In the genomic region with DNA sequence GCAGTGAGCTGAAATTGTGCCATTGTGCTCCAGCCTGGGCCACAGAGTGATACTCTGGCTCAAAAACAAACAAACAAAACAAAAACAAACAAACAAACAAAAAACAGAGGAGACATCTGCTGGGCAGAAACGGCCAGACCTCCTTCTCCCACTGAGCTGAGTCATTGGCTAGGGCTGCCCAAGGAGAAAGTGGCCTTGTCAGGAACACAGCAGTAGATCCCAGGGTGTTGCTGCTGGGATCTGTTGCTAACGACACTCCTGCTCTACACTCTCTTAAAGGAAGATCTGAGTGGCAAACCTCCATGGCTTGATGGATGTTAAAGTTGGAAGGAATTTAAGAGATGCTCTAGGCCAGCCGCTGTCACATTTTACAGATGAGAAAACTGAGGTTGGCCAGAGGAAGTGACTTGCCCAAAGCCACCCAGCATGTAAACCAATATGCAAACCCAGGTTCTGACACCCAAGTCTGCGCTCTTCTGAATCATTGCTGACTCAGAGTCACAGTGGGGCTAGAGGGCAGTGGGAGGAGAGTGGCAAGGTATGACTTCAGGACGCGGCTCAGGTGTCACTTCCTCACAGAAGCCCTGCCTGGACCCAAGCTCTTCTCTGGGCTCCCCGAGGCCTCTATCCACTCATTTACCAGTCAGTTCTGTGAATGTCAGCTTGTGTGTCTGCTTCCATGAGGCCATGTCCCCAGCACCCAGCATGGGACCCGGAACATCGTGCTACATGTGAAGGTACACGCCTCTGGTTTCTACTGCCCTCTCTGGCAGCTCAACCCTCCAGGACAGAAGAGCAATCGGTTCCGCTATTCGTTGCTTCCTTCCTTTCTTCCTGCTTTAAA, we compare ENCODE assay signal across 8 cellular contexts. TPM values are rescaled to one million over a fixed set of nuclear protein-coding genes. Genes with fewer than 3 reads are reported as not detected.
DNase-seq lines count a peak whose midpoint lies in the region; ATAC-seq and TF ChIP-seq lines count a peak whose summit lies in the region.

No MANE protein-coding gene starts in this region.

- peaks cover 24 to 31% (median 27%) of the 10 kb centered on the region in 3 donors for H3K4me1 Mint-ChIP-seq in naive B cell

- peaks cover 17 to 30% (median 19%) of the 10 kb centered on the region in 3 donors for H3K27me3 Mint-ChIP-seq in naive B cell

- no peak overlapping the region for H3K4me3 ChIP-seq in BLaER1

- H3K27me3 ChIP-seq in BLaER1: no peaks in the 10 kb centered on the region

- no peak overlapping the region for H3K9ac ChIP-seq in BLaER1

- H3K27ac ChIP-seq in BLaER1: 0 out of 2 replicates have a peak overlapping the region, but pooled peaks have one; percentile 8

- H3K9me3 Mint-ChIP-seq in naive B cell: no peaks in the 10 kb centered on the region

- peak overlapping the region; percentile 72 for H3K4me2 ChIP-seq in BLaER1

- no peaks in the 10 kb centered on the region for H3K36me3 Mint-ChIP-seq in naive B cell

- H4K20me1 ChIP-seq in BLaER1: no peaks in the 10 kb centered on the region

- peak; percentile 43 for TF ChIP-seq POLR2A in GM19099 (IDR thresholded peaks at IDR 0.05; ENCODE audit: extremely low read depth, insufficient read length, low read depth)

- H3K27ac Mint-ChIP-seq in naive B cell: peak overlapping the region in 4 of 6 donors; percentile 11 to 63 (median 27)

- DNase-seq in UCSD-AML1 (lab: John Stamatoyannopoulos, UW; ENCODE audit: unreplicated experiment): peak; percentile 56
- no peak for DNase-seq in naive B cell
- no peak for DNase-seq in NCI-H1417 treated with DMSO at 0.1 percent for 48 hours (lab: John Stamatoyannopoulos, UW)
- no peak for DNase-seq in left lobe of liver (ENCODE audit: low spot score)
- DNase-seq in medulla oblongata (ENCODE audit: extremely low spot score): no peak

- H3K36me3 ChIP-seq in BLaER1: no peaks in the 10 kb centered on the region

- H3K4me1 ChIP-seq in BLaER1: peaks cover 63% of the 10 kb centered on the region

- H3K9me3 ChIP-seq in BLaER1: no peaks in the 10 kb centered on the region

- H3K4me3 Mint-ChIP-seq in naive B cell: peak overlapping the region in 6 of 8 donors; percentile 26 to 79 (median 63)

- peak; percentile 81 for ATAC-seq in HG03196 (IDR thresholded peaks at IDR 0.05; ENCODE audit: unreplicated experiment)
- peak; percentile 78 to 83 for ATAC-seq in naive B cell (ENCODE audit: low read depth in 2 of 2)
- no peak for ATAC-seq in left lobe of liver

RNA-seq across cellular contexts. Expression of a gene that starts 11.3 kb away (rescaled TPM):
- polyA plus RNA-seq in naive B cell (ENCODE audit: low read depth in 6 of 6): 1 to 10 TPM in 4 of 6 donors, under 1 TPM in 1, not detected in 1; 0.62 to 8.2 (median 2.2) TPM
- total RNA-seq in left lobe of liver: 9.1 TPM

RNA-seq across cellular contexts. Expression of a gene that starts 25.0 kb away (rescaled TPM):
- polyA plus RNA-seq in naive B cell (ENCODE audit: low read depth in 6 of 6): 1 to 10 TPM in 2 of 6 donors, under 1 TPM in 3, not detected in 1; 0.40 to 1.4 (median 0.85) TPM
- total RNA-seq in left lobe of liver: 21.6 TPM
